Comparison of ENCODE assay signal across 1 cellular context in the genomic region with DNA sequence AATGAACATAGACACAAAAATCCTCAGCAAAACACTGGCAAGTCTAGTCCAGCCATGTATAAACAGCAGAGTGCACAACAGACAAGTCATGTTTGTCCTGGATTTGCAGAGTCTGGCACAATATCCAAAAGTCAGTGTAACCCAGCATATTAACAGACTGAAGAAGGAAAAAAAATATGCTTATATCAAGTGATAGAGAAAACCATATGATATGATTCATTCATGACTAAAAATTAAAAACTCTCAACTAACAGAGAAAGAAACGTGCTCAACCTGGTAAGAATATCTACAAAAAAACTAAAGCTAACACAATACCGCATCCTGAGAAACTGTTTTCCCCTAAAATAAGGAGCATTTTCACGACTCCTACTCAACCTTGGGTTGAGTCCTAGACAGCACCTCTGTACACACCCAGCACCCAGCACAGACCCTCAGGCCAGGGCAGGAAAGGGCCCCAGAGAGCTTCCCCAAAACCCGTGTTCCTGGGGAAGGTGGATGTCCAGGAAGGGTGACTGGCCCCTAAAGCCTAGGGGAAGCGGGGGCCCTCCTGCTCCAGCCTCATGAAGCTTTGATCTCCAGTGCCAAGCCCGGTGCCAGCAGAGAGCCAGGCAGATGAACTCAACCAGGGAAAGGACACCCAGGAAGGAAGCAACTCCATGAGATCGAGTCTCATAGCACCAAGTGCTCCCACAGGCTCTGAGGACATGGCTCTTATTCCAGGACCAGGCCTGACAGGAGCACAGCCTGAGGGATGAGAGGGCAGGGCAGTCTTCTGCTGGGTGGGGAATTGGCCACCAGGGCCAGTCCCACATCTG.
TF ChIP-seq lines count a peak whose summit lies in the region.

No MANE protein-coding gene starts in this region.

TF ChIP-seq in HepG2, 621 proteins besides CTCF, POLR2A, EP300 and RAD21:
- TF ChIP-seq, protein P1, sequence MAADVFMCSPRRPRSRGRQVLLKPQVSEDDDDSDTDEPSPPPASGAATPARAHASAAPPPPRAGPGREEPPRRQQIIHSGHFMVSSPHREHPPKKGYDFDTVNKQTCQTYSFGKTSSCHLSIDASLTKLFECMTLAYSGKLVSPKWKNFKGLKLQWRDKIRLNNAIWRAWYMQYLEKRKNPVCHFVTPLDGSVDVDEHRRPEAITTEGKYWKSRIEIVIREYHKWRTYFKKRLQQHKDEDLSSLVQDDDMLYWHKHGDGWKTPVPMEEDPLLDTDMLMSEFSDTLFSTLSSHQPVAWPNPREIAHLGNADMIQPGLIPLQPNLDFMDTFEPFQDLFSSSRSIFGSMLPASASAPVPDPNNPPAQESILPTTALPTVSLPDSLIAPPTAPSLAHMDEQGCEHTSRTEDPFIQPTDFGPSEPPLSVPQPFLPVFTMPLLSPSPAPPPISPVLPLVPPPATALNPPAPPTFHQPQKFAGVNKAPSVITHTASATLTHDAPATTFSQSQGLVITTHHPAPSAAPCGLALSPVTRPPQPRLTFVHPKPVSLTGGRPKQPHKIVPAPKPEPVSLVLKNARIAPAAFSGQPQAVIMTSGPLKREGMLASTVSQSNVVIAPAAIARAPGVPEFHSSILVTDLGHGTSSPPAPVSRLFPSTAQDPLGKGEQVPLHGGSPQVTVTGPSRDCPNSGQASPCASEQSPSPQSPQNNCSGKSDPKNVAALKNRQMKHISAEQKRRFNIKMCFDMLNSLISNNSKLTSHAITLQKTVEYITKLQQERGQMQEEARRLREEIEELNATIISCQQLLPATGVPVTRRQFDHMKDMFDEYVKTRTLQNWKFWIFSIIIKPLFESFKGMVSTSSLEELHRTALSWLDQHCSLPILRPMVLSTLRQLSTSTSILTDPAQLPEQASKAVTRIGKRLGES (CRISPR knock-in tag; IDR thresholded peaks at IDR 0.05; ENCODE audit: borderline replicate concordance), result no peak
- no peak for TF ChIP-seq MIER2 (CRISPR knock-in tag; IDR thresholded peaks at IDR 0.05)
- TF ChIP-seq, protein P2, sequence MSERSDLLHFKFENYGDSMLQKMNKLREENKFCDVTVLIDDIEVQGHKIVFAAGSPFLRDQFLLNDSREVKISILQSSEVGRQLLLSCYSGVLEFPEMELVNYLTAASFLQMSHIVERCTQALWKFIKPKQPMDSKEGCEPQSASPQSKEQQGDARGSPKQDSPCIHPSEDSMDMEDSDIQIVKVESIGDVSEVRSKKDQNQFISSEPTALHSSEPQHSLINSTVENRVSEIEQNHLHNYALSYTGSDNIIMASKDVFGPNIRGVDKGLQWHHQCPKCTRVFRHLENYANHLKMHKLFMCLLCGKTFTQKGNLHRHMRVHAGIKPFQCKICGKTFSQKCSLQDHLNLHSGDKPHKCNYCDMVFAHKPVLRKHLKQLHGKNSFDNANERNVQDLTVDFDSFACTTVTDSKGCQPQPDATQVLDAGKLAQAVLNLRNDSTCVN (CRISPR knock-in tag; IDR thresholded peaks at IDR 0.05; ENCODE audit: borderline replicate concordance), result no peak
- no peak for TF ChIP-seq ZBTB7B (CRISPR knock-in tag; IDR thresholded peaks at IDR 0.05)
- TF ChIP-seq, protein P3, sequence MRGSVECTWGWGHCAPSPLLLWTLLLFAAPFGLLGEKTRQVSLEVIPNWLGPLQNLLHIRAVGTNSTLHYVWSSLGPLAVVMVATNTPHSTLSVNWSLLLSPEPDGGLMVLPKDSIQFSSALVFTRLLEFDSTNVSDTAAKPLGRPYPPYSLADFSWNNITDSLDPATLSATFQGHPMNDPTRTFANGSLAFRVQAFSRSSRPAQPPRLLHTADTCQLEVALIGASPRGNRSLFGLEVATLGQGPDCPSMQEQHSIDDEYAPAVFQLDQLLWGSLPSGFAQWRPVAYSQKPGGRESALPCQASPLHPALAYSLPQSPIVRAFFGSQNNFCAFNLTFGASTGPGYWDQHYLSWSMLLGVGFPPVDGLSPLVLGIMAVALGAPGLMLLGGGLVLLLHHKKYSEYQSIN (CRISPR knock-in tag; IDR thresholded peaks at IDR 0.05; ENCODE audit: borderline replicate concordance), result no peak
- no peak for TF ChIP-seq ZNF550 (CRISPR knock-in tag; IDR thresholded peaks at IDR 0.05; ENCODE audit: borderline replicate concordance)
- no peak for TF ChIP-seq ONECUT2 (CRISPR knock-in tag; IDR thresholded peaks at IDR 0.05)
